In the genomic region with DNA sequence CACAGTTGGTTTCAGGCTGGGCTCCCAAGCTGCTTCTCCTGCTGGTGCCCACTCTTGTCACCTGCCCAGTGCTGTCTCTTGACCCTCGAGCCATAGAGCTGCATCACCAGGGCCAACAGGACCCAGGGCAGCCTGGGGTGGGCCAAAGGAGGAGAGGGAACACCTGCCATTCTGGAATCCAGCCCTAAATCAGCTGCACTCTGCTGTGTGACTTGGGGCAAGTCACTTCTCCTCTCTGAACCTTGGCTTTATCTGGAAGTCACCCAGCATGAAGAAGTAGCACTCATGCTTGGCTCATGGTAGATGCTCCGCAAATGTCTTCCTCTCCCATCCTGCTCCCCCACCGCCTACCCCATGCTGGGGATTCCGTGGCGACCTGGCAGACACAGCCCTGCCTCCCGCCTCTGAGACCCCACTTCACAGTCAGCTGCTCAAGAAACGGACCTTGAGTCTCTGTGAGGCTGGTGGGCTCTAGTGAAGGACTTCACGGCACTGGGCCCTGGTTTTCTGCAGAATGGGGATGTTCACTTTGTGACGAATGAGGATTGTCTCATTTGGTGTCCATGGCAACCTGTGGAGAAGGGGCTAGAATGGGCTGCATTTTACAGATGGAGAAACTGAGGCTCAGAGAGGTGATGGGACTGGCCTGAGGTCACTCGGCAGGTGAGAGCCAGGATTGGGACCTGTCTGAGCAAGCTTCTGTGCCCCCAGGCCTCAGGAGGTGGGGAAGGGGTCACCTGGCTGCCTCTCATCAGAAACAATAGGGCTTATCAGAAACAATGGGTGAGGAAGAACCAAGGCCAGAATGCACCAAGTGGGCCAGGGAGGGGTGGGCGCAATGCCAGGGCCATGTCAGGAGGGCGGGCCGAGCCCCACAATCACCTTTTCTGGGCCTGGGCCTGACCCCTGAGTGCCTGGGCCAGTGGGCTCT, we compare ENCODE assay signal across 1 cellular context.
TF ChIP-seq lines count a peak whose summit lies in the region.

No MANE protein-coding gene starts in this region.

TF ChIP-seq in H1, 55 proteins besides CTCF, POLR2A, EP300 and RAD21:
- TF ChIP-seq ASH2L (IDR thresholded peaks at IDR 0.05; ENCODE audit: low read length) (no peak), KDM5A (IDR thresholded peaks at IDR 0.05; ENCODE audit: low read length) (no peak), GABPA (IDR thresholded peaks at IDR 0.05; ENCODE audit: borderline replicate concordance, insufficient read depth, low read length) (no peak), KDM4A (IDR thresholded peaks at IDR 0.05; ENCODE audit: low read depth, low read length, severe bottlenecking) (no peak), ZNF274 (IDR thresholded peaks at IDR 0.05; ENCODE audit: borderline replicate concordance, extremely low read depth, low read length) (no peak), CREB1 (IDR thresholded peaks at IDR 0.05) (no peak), SP4 (IDR thresholded peaks at IDR 0.05; ENCODE audit: low read length) (no peak), FOSL1 (IDR thresholded peaks at IDR 0.05; ENCODE audit: insufficient read depth, low read depth, low read length) (no peak), NANOG (IDR thresholded peaks at IDR 0.05; ENCODE audit: insufficient read depth, low read depth, low read length, poor library complexity, severe bottlenecking) (no peak), CEBPB (IDR thresholded peaks at IDR 0.05; ENCODE audit: low read depth, low read length) (no peak), RNF2 (IDR thresholded peaks at IDR 0.05; ENCODE audit: borderline replicate concordance, low read depth, low read length, missing control alignments, poor library complexity, severe bottlenecking) (no peak), CTBP2 (IDR thresholded peaks at IDR 0.05; ENCODE audit: borderline replicate concordance, insufficient read depth, insufficient read length, low read length) (no peak)
- TF ChIP-seq, protein P1, sequence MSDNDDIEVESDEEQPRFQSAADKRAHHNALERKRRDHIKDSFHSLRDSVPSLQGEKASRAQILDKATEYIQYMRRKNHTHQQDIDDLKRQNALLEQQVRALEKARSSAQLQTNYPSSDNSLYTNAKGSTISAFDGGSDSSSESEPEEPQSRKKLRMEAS (IDR thresholded peaks at IDR 0.05) = no peak
- TF ChIP-seq, protein P2, sequence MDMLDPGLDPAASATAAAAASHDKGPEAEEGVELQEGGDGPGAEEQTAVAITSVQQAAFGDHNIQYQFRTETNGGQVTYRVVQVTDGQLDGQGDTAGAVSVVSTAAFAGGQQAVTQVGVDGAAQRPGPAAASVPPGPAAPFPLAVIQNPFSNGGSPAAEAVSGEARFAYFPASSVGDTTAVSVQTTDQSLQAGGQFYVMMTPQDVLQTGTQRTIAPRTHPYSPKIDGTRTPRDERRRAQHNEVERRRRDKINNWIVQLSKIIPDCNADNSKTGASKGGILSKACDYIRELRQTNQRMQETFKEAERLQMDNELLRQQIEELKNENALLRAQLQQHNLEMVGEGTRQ (IDR thresholded peaks at IDR 0.05; ENCODE audit: low read length) = no peak
TF ChIP-seq in H1: peak in this region for 0.
